8 cellular contexts compared by ENCODE assay signal in genomic region chr1:116020668-116021272, GRCh38. TPM values are rescaled to one million over a fixed set of nuclear protein-coding genes. Genes with fewer than 3 reads are reported as not detected.
A peak's percentile ranks its signal among the peaks of the same experiment; 100 is the strongest.
DNase-seq lines count a peak whose midpoint lies in the region; FAIRE-seq and TF ChIP-seq lines count a peak whose summit lies in the region.

No MANE protein-coding gene starts in this region.

- TF ChIP-seq CTCF in GM12873 (IDR thresholded peaks at IDR 0.05; ENCODE audit: insufficient read depth, low read depth, low read length, missing control alignments) (peak; percentile 80), astrocyte of the spinal cord (IDR thresholded peaks at IDR 0.05; ENCODE audit: low read depth, low read length) (peak; percentile 62)

- in situ Hi-C loops in astrocyte of the spinal cord (cut with HindIII; ENCODE audit: low sequenced_read_pairs) = no loop called here

- FAIRE-seq in H54 (lab: Jason Lieb, UNC) = peak; percentile 15

- DNase-seq in H54 (ENCODE audit: insufficient read length, low spot score) (peak; percentile 14), M059J (ENCODE audit: low read depth) (peak; percentile 61), SKM-1 (lab: John Stamatoyannopoulos, UW; ENCODE audit: unreplicated experiment) (peak; percentile 18), astrocyte of the spinal cord (ENCODE audit: low read depth, low spot score) (peak; percentile 50), iPS-NIHi11 (ENCODE audit: low spot score) (peak; percentile 82), DMS153 treated with DMSO at 0.1 percent for 48 hours (lab: John Stamatoyannopoulos, UW; ENCODE audit: unreplicated experiment) (no peak)
- peak; percentile 9 to 12 for DNase-seq in stimulated activated CD4-positive, alpha-beta T cell treated with anti-CD3 and anti-CD28 coated beads, Interleukin-1b, Interleukin-23, amount 100 ng/mL, for 4 hours (ENCODE audit: low read depth in 2 of 2)

- no peak for TF ChIP-seq POLR2A in H54 (IDR thresholded peaks at IDR 0.05; ENCODE audit: low read depth, low read length)

- H3K4me3 ChIP-seq in astrocyte of the spinal cord (ENCODE audit: low read depth, low read length) = no peak overlapping the region

RNA-seq across cellular contexts. Expression of gene SLC22A15, which starts 44.5 kb away (rescaled TPM):
- total RNA-seq in M059J (2014; rRNA removed; shearing (Covaris generic)) = 0.05 and 0.62 TPM in 2 replicates
